In the genomic region with DNA sequence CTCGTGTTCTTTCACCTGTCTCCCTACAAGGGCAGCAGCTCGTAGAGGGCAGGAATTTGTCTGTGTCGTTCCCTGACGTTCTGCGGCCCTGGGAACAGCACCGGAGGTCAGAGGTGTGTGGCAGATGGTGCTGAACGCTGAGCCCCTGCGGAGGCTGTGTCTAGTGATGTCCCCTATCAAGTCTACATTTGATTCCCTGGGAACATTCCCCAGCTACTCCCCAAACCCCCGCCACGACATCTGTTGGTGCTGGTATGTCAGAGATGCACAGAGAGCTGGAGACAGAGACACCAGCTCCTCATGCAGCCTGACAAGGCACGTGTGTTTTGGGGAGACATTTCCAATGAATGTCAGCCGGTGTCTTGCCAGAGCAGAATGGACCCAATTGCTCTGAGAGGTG, we compare ENCODE assay signal across 25 cellular contexts. TPM values are rescaled to one million over a fixed set of nuclear protein-coding genes. Genes with fewer than 3 reads are reported as not detected.
DNase-seq lines count a peak whose midpoint lies in the region; ATAC-seq and TF ChIP-seq lines count a peak whose summit lies in the region.
"Had no signal": no experiment of that assay in that cellular context is flagged by ENCODE, and none has a peak within 500 bp of the region (broad histone marks: within the 10 kb centered on the region; RNA-seq: fewer than 3 reads in every experiment).

No MANE protein-coding gene starts in this region.

- H3K27ac Mint-ChIP-seq in endodermal cell (peak overlapping the region; percentile 68), Caco-2 (ENCODE audit: unreplicated experiment) (no peak overlapping the region)
- H3K27ac Mint-ChIP-seq: activated CD8-positive, alpha-beta memory T cell treated with anti-CD3 and anti-CD28 coated beads, Interleukin-2, amount 10 ng/mL, durations not matched to agents 7 days and 5 days; brain; mesothelial cell of epicardium; natural killer cell treated with Interleukin-12 subunit alpha and Interleukin-12 subunit beta and Interleukin-15 and Interleukin-18, amount 100 ng/mL, for 72 hours; T-helper 2 cell treated with Interferon-gamma antibody and Interleukin-4, amounts not matched to agents 5 μg/mL and 100 μg/mL, for 36 hours had no signal

- no peak overlapping the region for H3K27ac ChIP-seq in DOHH2 (ENCODE audit: low read depth, low read length)
- H3K27ac ChIP-seq in PC-9: peak overlapping the region; percentile 92
- H3K27ac ChIP-seq in endodermal cell (ENCODE audit: low read depth, low read length): no peak overlapping the region
- peak overlapping the region; percentile 95 for H3K27ac ChIP-seq in subcutaneous abdominal adipose tissue (ENCODE audit: low read depth, low read length)
- H3K27ac ChIP-seq: right atrium auricular region had no signal

- H3K9me3 Mint-ChIP-seq in endodermal cell (no peaks in the 10 kb centered on the region), Caco-2 (ENCODE audit: unreplicated experiment) (no peaks in the 10 kb centered on the region)
- H3K9me3 Mint-ChIP-seq: brain; CD8-positive, alpha-beta T cell; H9; mesothelial cell of epicardium; natural killer cell treated with Interleukin-12 subunit alpha and Interleukin-12 subunit beta and Interleukin-15 and Interleukin-18, amount 100 ng/mL, for 72 hours; T-helper 2 cell treated with Interferon-gamma antibody and Interleukin-4, amounts not matched to agents 5 μg/mL and 100 μg/mL, for 36 hours had no signal

- H3K4me1 Mint-ChIP-seq in endodermal cell (peaks cover 51% of the 10 kb centered on the region), Caco-2 (ENCODE audit: low read depth, unreplicated experiment) (peaks cover 16% of the 10 kb centered on the region)

- CTCF ChIA-PET in PC-9 (lab: Charles Lee): no interaction called here
- CTCF ChIA-PET in Caco-2 (lab: Charles Lee): interaction anchor here (0.9 to 1.4 kb wide), 2 partner anchors 9 to 18 kb away, joined by 7 to 9 read pairs; no protein-coding TSS in a partner anchor

- no peaks in the 10 kb centered on the region for H3F3A ChIP-seq in DOHH2 (ENCODE audit: control insufficient read depth, insufficient read depth)
- H3F3A ChIP-seq in PC-9 (ENCODE audit: insufficient read depth, low read depth): peaks cover 85% of the 10 kb centered on the region

- H3K27me3 Mint-ChIP-seq in endodermal cell (ENCODE audit: insufficient read depth) (no peaks in the 10 kb centered on the region), Caco-2 (ENCODE audit: insufficient read depth, unreplicated experiment) (peaks cover 2% of the 10 kb centered on the region)
- H3K27me3 Mint-ChIP-seq: brain had no signal

- no peaks in the 10 kb centered on the region for H3K9me3 ChIP-seq in DOHH2 (ENCODE audit: control insufficient read depth, insufficient read depth, low read length)
- no peaks in the 10 kb centered on the region for H3K9me3 ChIP-seq in PC-9 (ENCODE audit: insufficient read depth, low read depth)
- no peaks in the 10 kb centered on the region for H3K9me3 ChIP-seq in endodermal cell (ENCODE audit: control insufficient read depth, low read length)
- no peaks in the 10 kb centered on the region for H3K9me3 ChIP-seq in subcutaneous abdominal adipose tissue (ENCODE audit: control insufficient read depth in 5 of 5, low read length in 5 of 5)
- no peaks in the 10 kb centered on the region for H3K9me3 ChIP-seq in Caco-2
- H3K9me3 ChIP-seq: right atrium auricular region had no signal

- H3K4me3 ChIP-seq in DOHH2 (ENCODE audit: low read length) (peak overlapping the region; percentile 66), PC-9 (peak overlapping the region; percentile 29; the same call in 1 of the 2 replicates), endodermal cell (ENCODE audit: low read length) (no peak overlapping the region), subcutaneous abdominal adipose tissue (ENCODE audit: low read depth in 1 of 5, low read length in 5 of 5) (no peak overlapping the region), Caco-2 (ENCODE audit: low read depth, low read length) (no peak overlapping the region)
- H3K4me3 ChIP-seq: right atrium auricular region had no signal

- no peak overlapping the region for H2AFZ ChIP-seq in PC-9

- no peak for ATAC-seq in GM21528 (IDR thresholded peaks at IDR 0.05; ENCODE audit: low FRiP score, unreplicated experiment)
- ATAC-seq: activated CD8-positive, alpha-beta memory T cell treated with anti-CD3 and anti-CD28 coated beads, Interleukin-2, amount 10 ng/mL, durations not matched to agents 7 days and 5 days; CD8-positive, alpha-beta T cell; left ventricle myocardium superior; natural killer cell treated with Interleukin-12 subunit alpha and Interleukin-12 subunit beta and Interleukin-15 and Interleukin-18, amount 100 ng/mL, for 72 hours; Right ventricle myocardium inferior had no signal

- no peak overlapping the region for H3K9ac ChIP-seq in endodermal cell (ENCODE audit: extremely low read depth, low read length, poor library complexity, severe bottlenecking)
- H3K9ac ChIP-seq in subcutaneous abdominal adipose tissue (ENCODE audit: low read length in 5 of 5): no peak overlapping the region

- DNase-seq in PC-9: no peak
- DNase-seq in endodermal cell: no peak
- DNase-seq in Caco-2: no peak
- no peak for DNase-seq in hepatic stellate cell (ENCODE audit: low spot score)
- DNase-seq: activated CD8-positive, alpha-beta memory T cell treated with anti-CD3 and anti-CD28 coated beads, Interleukin-2, amount 10 ng/mL, durations not matched to agents 7 days and 5 days; activated naive CD4-positive, alpha-beta T cell; activated T-cell treated with anti-CD3 and anti-CD28 coated beads, Interleukin-2, amount 50 U/mL, for 48 hours; CD8-positive, alpha-beta T cell; DMS53; H9; IMR-90; islet precursor cell; left ventricle myocardium superior; NCI-H1048; NCI-H187; NCI-H748 treated with DMSO at 0.1 percent for 48 hours had no signal

- H3K4me1 ChIP-seq in DOHH2 (ENCODE audit: control insufficient read depth, low read length) (peaks cover 100% of the 10 kb centered on the region), PC-9 (replicated peaks; ENCODE audit: insufficient read depth) (peaks cover 96% of the 10 kb centered on the region), endodermal cell (ENCODE audit: control insufficient read depth, insufficient read depth, low read length) (peaks cover 33% of the 10 kb centered on the region), subcutaneous abdominal adipose tissue (ENCODE audit: control insufficient read depth in 5 of 5, insufficient read depth in 5 of 5, low read length in 5 of 5) (peaks cover 3 to 98% (median 80%) of the 10 kb centered on the region in 5 donors), Caco-2 (peaks cover 20% of the 10 kb centered on the region)

- no peaks in the 10 kb centered on the region for H4K20me1 ChIP-seq in DOHH2 (ENCODE audit: control insufficient read depth, insufficient read depth, low read depth, low read length)
- peaks cover 52% of the 10 kb centered on the region for H4K20me1 ChIP-seq in PC-9 (ENCODE audit: insufficient read depth)

- BruUV-seq in PC-9 (replicated peaks; lab: Mats Ljungman, UMichigan) (no TSS peak), Caco-2 (replicated peaks; lab: Mats Ljungman, UMichigan) (no TSS peak)

- no peaks in the 10 kb centered on the region for H3K9me2 ChIP-seq in DOHH2 (replicated peaks; ENCODE audit: control insufficient read depth, low read length)
- no peaks in the 10 kb centered on the region for H3K9me2 ChIP-seq in PC-9 (ENCODE audit: insufficient read depth)

- intact Hi-C loops in PC-9 (cut with micrococcal nuclease; ENCODE audit: unreplicated experiment) (no loop called here), Caco-2 (cut with micrococcal nuclease; ENCODE audit: unreplicated experiment) (no loop called here)

- H3K27me3 ChIP-seq in DOHH2 (ENCODE audit: control insufficient read depth, low read length) (no peaks in the 10 kb centered on the region), PC-9 (ENCODE audit: insufficient read depth, low read depth) (no peaks in the 10 kb centered on the region), endodermal cell (ENCODE audit: control insufficient read depth, insufficient read depth, low read length, poor library complexity, severe bottlenecking) (no peaks in the 10 kb centered on the region), subcutaneous abdominal adipose tissue (ENCODE audit: control insufficient read depth in 5 of 5, insufficient read depth in 4 of 5, low read length in 5 of 5) (no peaks in the 10 kb centered on the region), Caco-2 (replicated peaks; ENCODE audit: control insufficient read depth, insufficient read depth, low read length) (no peaks in the 10 kb centered on the region; the same call in 1 of the 2 replicates)
- H3K27me3 ChIP-seq: right atrium auricular region had no signal

- H3K79me2 ChIP-seq in DOHH2 (ENCODE audit: control insufficient read depth, low read length) (peaks cover 99% of the 10 kb centered on the region), PC-9 (ENCODE audit: low read depth) (peaks cover 91% of the 10 kb centered on the region)

- no peaks in the 10 kb centered on the region; the same call in 1 of the 2 replicates for H3K36me3 ChIP-seq in DOHH2 (ENCODE audit: control insufficient read depth, low read length)
- peaks cover 63% of the 10 kb centered on the region for H3K36me3 ChIP-seq in PC-9 (ENCODE audit: low read depth)
- peaks cover 83% of the 10 kb centered on the region for H3K36me3 ChIP-seq in endodermal cell (ENCODE audit: control insufficient read depth, insufficient read depth, low read length)
- peaks cover 0 to 14% (median 7%) of the 10 kb centered on the region in 5 donors for H3K36me3 ChIP-seq in subcutaneous abdominal adipose tissue (ENCODE audit: control insufficient read depth in 5 of 5, insufficient read depth in 5 of 5, low read length in 5 of 5)
- H3K36me3 ChIP-seq in Caco-2 (ENCODE audit: control insufficient read depth, insufficient read depth, low read length): no peaks in the 10 kb centered on the region
- H3K36me3 ChIP-seq: right atrium auricular region had no signal

- 83 to 95% methylated on average over 8 to 12 of the region's 12 CpGs for WGBS in endodermal cell (ENCODE audit: insufficient coverage in 1 of 2, insufficient read length in 1 of 2), 2 experiments

- no peak overlapping the region for H3K4me3 Mint-ChIP-seq in endodermal cell
- no peak overlapping the region for H3K4me3 Mint-ChIP-seq in Caco-2 (ENCODE audit: unreplicated experiment)
- H3K4me3 Mint-ChIP-seq: activated CD8-positive, alpha-beta memory T cell treated with anti-CD3 and anti-CD28 coated beads, Interleukin-2, amount 10 ng/mL, durations not matched to agents 7 days and 5 days; brain; CD8-positive, alpha-beta T cell; H9; mesothelial cell of epicardium; natural killer cell treated with Interleukin-12 subunit alpha and Interleukin-12 subunit beta and Interleukin-15 and Interleukin-18, amount 100 ng/mL, for 72 hours; T-helper 2 cell treated with Interferon-gamma antibody and Interleukin-4, amounts not matched to agents 5 μg/mL and 100 μg/mL, for 36 hours had no signal

- H3K36me3 Mint-ChIP-seq in endodermal cell (ENCODE audit: low read depth) (peaks cover 7% of the 10 kb centered on the region), Caco-2 (ENCODE audit: insufficient read depth, unreplicated experiment) (no peaks in the 10 kb centered on the region)
- H3K36me3 Mint-ChIP-seq: activated CD8-positive, alpha-beta memory T cell treated with anti-CD3 and anti-CD28 coated beads, Interleukin-2, amount 10 ng/mL, durations not matched to agents 7 days and 5 days; CD8-positive, alpha-beta T cell; mesothelial cell of epicardium; natural killer cell treated with Interleukin-12 subunit alpha and Interleukin-12 subunit beta and Interleukin-15 and Interleukin-18, amount 100 ng/mL, for 72 hours had no signal

- TF ChIP-seq CTCF in DOHH2 (IDR thresholded peaks at IDR 0.05; ENCODE audit: low read depth, low read length, poor library complexity, severe bottlenecking): no peak
- no peak for TF ChIP-seq CTCF in PC-9 (conservative IDR thresholded peaks at IDR 0.05)
- TF ChIP-seq CTCF in endodermal cell (conservative IDR thresholded peaks at IDR 0.05): no peak
- no peak for TF ChIP-seq CTCF in Caco-2 (IDR thresholded peaks at IDR 0.05; ENCODE audit: insufficient read depth in 1 of 2, low read depth in 1 of 2, low read length in 1 of 2, severe bottlenecking in 1 of 2, unreplicated experiment in 1 of 2)

- H3K4me2 ChIP-seq in DOHH2 (ENCODE audit: low read length) (peak overlapping the region; percentile 90), PC-9 (peak overlapping the region; percentile 85)

- POLR2A ChIA-PET in PC-9 (lab: Charles Lee; ENCODE audit: unreplicated experiment): interaction anchor here (0.6 kb wide), 1 partner anchor 8 kb away, joined by 3 read pairs; no protein-coding TSS in a partner anchor
- POLR2A ChIA-PET in Caco-2 (lab: Charles Lee): interaction anchor here (1.0 kb wide), 1 partner anchor 37 kb away, joined by 4 read pairs; no protein-coding TSS in a partner anchor

RNA-seq across cellular contexts. Expression of gene PMEPA1, which starts 7.7 kb away (rescaled TPM):
- total RNA-seq in PC-9 (2021): 163 and 177 TPM in 2 replicates
- total RNA-seq in endodermal cell: 10 to 100 TPM; 18.8 to 37.4 TPM
- 56.8 TPM for polyA plus RNA-seq in endodermal cell (2013, experiment 1 of 2)
- 65.5 TPM for polyA plus RNA-seq in endodermal cell (2013, experiment 2 of 2)
- total RNA-seq in Caco-2 (2022): 3.3 and 3.7 TPM in 2 replicates

Comparison
In these comparisons a context has a peak if more than half of its experiments do, and no peak if none do; other contexts are left out.
1. H3K27ac ChIP-seq: peak in PC-9 (single experiment) and subcutaneous abdominal adipose tissue (single experiment); none in DOHH2 (single experiment) and endodermal cell (single experiment).
2. H3K4me3 ChIP-seq: peak in DOHH2 (single experiment) and PC-9 (single experiment); none in endodermal cell (single experiment), subcutaneous abdominal adipose tissue (0 of 5) and Caco-2 (single experiment).